In the genomic region with DNA sequence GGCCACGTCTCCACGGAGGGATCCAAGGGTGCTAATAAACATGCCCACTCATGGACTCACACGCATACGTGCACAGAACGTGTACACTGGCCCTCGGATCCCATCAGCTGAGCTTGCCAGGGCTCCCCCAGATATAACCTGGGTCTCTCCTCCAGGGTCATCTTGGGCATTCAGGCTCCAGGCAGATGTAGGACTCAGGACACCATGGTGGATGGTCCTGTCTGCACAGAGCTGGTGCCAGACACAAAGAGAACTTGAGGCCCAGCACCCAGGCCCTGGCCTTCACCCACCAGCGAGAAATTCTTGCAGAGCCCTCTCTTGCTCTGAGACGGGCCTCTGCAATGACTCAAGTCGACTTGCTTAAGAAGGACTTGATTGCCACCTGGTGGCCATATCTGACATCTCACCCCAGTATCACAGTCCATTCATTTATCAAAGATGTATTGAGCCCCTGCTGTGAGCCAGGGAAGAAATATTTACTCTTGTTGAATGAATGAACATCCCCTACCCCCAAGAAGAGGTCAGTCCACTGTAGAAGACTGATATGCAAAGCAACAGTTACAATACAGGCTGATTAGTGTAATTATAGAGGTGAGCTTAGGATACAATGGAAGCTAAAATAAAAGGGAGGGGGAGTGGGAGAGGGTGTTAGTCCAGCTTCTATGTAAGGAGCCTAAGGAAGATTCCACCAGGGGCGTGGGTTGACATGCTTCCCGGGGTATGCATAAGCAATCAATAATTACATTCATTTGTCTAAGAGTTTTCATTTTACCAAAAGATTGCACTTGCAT, we compare ENCODE assay signal across 8 cellular contexts. TPM values are rescaled to one million over a fixed set of nuclear protein-coding genes. Genes with fewer than 3 reads are reported as not detected.
DNase-seq lines count a peak whose midpoint lies in the region; ATAC-seq and TF ChIP-seq lines count a peak whose summit lies in the region.

No MANE protein-coding gene starts in this region.

- no peaks in the 10 kb centered on the region for H3K9me3 Mint-ChIP-seq in immature natural killer cell

- in situ Hi-C loops in T47D (cut with HindIII; ENCODE audit: low pct_unique_long_range_greater_than_20kb, low sequenced_read_pairs) = no loop called here

- H3K4me3 Mint-ChIP-seq in immature natural killer cell = no peak overlapping the region

- no peak overlapping the region for H3K27ac ChIP-seq in VCaP

- H3K27ac Mint-ChIP-seq in immature natural killer cell = no peak overlapping the region

- ATAC-seq in HG03066 (IDR thresholded peaks at IDR 0.05; ENCODE audit: low read depth, unreplicated experiment) = peak; percentile 80
- no peak for ATAC-seq in GM21786 (IDR thresholded peaks at IDR 0.05; ENCODE audit: unreplicated experiment)

- H3K4me1 Mint-ChIP-seq in immature natural killer cell = no peaks in the 10 kb centered on the region

- DNase-seq in GM04504 (ENCODE audit: low read depth) = peak; percentile 86
- DNase-seq in NCI-H2227 treated with DMSO at 0.1 percent for 48 hours (lab: John Stamatoyannopoulos, UW) = peak; percentile 86
- DNase-seq in T47D (ENCODE audit: low read depth in 1 of 2, low spot score in 1 of 2) = peak; percentile 97 to 99
- DNase-seq in immature natural killer cell = peak; percentile 69 to 79 (median 75)
- DNase-seq in stimulated activated CD4-positive, alpha-beta T cell treated with anti-CD3 and anti-CD28 coated beads, Interleukin-12 subunit alpha, Interleukin-12 subunit beta, amount 100 ng/mL, for 48 hours (ENCODE audit: low read depth in 2 of 3, low spot score in 1 of 3) = peak; percentile 69 to 78 (median 73)

- peak; percentile 79 for TF ChIP-seq CTCF in VCaP (conservative IDR thresholded peaks at IDR 0.05)

- H3K36me3 Mint-ChIP-seq in immature natural killer cell = no peaks in the 10 kb centered on the region

- peaks cover 4 to 9% (median 8%) of the 10 kb centered on the region in 3 donors for H3K27me3 Mint-ChIP-seq in immature natural killer cell (ENCODE audit: low read depth in 3 of 3)

RNA-seq across cellular contexts. Expression of a gene that starts 34.2 kb away (rescaled TPM):
- 10 to 100 TPM; 16.0 to 20.8 (median 16.7) TPM for polyA plus RNA-seq in immature natural killer cell
